ENCODE assay signal across 8 cellular contexts in the genomic region with DNA sequence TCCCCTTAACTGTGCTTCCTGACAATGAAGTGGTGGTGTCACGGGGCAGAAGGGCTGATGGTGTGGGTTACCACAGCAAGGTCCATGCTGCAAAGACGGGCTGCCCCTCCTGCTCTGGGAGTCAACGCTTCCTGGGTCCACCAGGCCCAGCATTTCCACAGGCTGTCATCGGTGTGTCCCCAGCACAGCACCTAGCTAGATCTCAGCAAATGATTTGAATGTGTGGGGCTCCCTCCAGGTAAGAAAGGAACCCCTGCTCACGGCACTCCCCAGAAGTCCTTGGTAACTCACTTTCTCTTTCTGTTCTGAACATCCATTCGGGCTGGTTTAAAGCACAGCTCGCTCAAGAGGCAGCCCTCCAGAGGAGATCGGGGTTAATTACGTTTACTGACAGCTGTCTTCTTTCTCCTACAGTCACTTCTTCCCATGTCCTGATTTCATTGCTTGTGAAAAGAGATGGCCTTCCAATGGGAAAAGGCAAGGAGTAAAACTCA. TPM values are rescaled to one million over a fixed set of nuclear protein-coding genes. Genes with fewer than 3 reads are reported as not detected.
A peak's percentile ranks its signal among the peaks of the same experiment; 100 is the strongest.
DNase-seq lines count a peak whose midpoint lies in the region; ATAC-seq and TF ChIP-seq lines count a peak whose summit lies in the region.

No MANE protein-coding gene starts in this region.

- no peaks in the 10 kb centered on the region for H3K36me3 Mint-ChIP-seq in activated CD4-positive, alpha-beta T cell treated with anti-CD3 and anti-CD28 coated beads for 36 hours (ENCODE audit: low read depth)
- H3K36me3 Mint-ChIP-seq in nephron (ENCODE audit: low read depth): no peaks in the 10 kb centered on the region

- H3K9me3 ChIP-seq in tibial artery (no peaks in the 10 kb centered on the region), HAP-1 (no peaks in the 10 kb centered on the region)

- intact Hi-C loops in activated CD4-positive, alpha-beta T cell treated with anti-CD3 and anti-CD28 coated beads for 36 hours (cut with DNase I, micrococcal nuclease): loop anchor here (1.0 to 10.0 kb wide), 7 partner anchors 79 to 377 kb away; no protein-coding TSS in a partner anchor
- intact Hi-C loops in tibial artery (cut with DNase I; ENCODE audit: low total_unique reads): no loop called here

- H3K4me1 ChIP-seq in tibial artery (peaks cover 0 to 17% (median 14%) of the 10 kb centered on the region in 4 donors), HAP-1 (no peaks in the 10 kb centered on the region)

- H3K27me3 ChIP-seq in tibial artery: no peaks in the 10 kb centered on the region
- H3K27me3 ChIP-seq in HAP-1 (ENCODE audit: low read depth): no peaks in the 10 kb centered on the region

- peak overlapping the region; percentile 10 to 32 for H3K27ac ChIP-seq in tibial artery

- TF ChIP-seq CTCF in GM10248 (IDR thresholded peaks at IDR 0.05; ENCODE audit: control extremely low read depth, extremely low read depth, low read depth, missing control alignments) (peak; percentile 17), nephron (IDR thresholded peaks at IDR 0.05; ENCODE audit: unreplicated experiment in 3 of 3) (no peak), tibial artery (IDR thresholded peaks at IDR 0.05) (no peak)

- H3K4me3 ChIP-seq in tibial artery (peak overlapping the region; percentile 27 to 40), HAP-1 (no peak overlapping the region)

- POLR2A ChIA-PET in GM10248 (lab: Yijun Ruan, JAX): no interaction called here
- POLR2A ChIA-PET in activated CD4-positive, alpha-beta T cell treated with anti-CD3 and anti-CD28 coated beads for 36 hours (lab: Charles Lee): interaction anchor here (0.6 to 1.1 kb wide), 4 partner anchors 28 to 318 kb away, joined by 3 to 4 read pairs (median 3); no protein-coding TSS in a partner anchor

- H3K4me1 Mint-ChIP-seq in activated CD4-positive, alpha-beta T cell treated with anti-CD3 and anti-CD28 coated beads for 36 hours: peaks cover 50% of the 10 kb centered on the region
- H3K4me1 Mint-ChIP-seq in nephron: peaks cover 44% of the 10 kb centered on the region

- H3K4me3 Mint-ChIP-seq in activated CD4-positive, alpha-beta T cell treated with anti-CD3 and anti-CD28 coated beads for 36 hours: peak overlapping the region; percentile 78
- H3K4me3 Mint-ChIP-seq in nephron: peak overlapping the region in 1 of 3 experiments; percentile 55

- H3K36me3 ChIP-seq in tibial artery (no peaks in the 10 kb centered on the region), HAP-1 (replicated peaks) (no peaks in the 10 kb centered on the region)

- peak overlapping the region; percentile 95 for H3K27ac Mint-ChIP-seq in activated CD4-positive, alpha-beta T cell treated with anti-CD3 and anti-CD28 coated beads for 36 hours
- peak overlapping the region; percentile 15 to 67 (median 32) for H3K27ac Mint-ChIP-seq in nephron

- H3K27me3 Mint-ChIP-seq in activated CD4-positive, alpha-beta T cell treated with anti-CD3 and anti-CD28 coated beads for 36 hours: no peaks in the 10 kb centered on the region
- peaks cover 3% of the 10 kb centered on the region for H3K27me3 Mint-ChIP-seq in nephron (ENCODE audit: low read depth)

- in situ Hi-C loops in HAP-1 (cut with MboI; ENCODE audit: low sequenced_read_pairs): no loop called here

- peak; percentile 80 for DNase-seq in GM10248 (ENCODE audit: extremely low spot score)
- peak; percentile 73 for DNase-seq in NAMALWA (ENCODE audit: low spot score)
- peak; percentile 72 for DNase-seq in activated CD4-positive, alpha-beta T cell treated with anti-CD3 and anti-CD28 coated beads for 36 hours
- peak; percentile 42 for DNase-seq in effector CD4-positive, alpha-beta T cell
- no peak for DNase-seq in tibial artery
- DNase-seq in HAP-1 (ENCODE audit: low spot score in 2 of 2): no peak

- CTCF ChIA-PET in GM10248 (lab: Yijun Ruan, JAX): interaction anchor here (0.6 to 3.0 kb wide), 12 partner anchors 8 to 375 kb away, joined by 3 to 15 read pairs (median 5); no protein-coding TSS in a partner anchor
- CTCF ChIA-PET in activated CD4-positive, alpha-beta T cell treated with anti-CD3 and anti-CD28 coated beads for 36 hours (lab: Charles Lee): interaction anchor here (0.7 to 2.6 kb wide), 16 partner anchors 8 to 375 kb away, joined by 3 to 14 read pairs (median 4); a partner anchor contains a TSS

- H3K9me3 Mint-ChIP-seq in activated CD4-positive, alpha-beta T cell treated with anti-CD3 and anti-CD28 coated beads for 36 hours (ENCODE audit: low read depth): no peaks in the 10 kb centered on the region
- H3K9me3 Mint-ChIP-seq in nephron: no peaks in the 10 kb centered on the region

- ATAC-seq in GM21619 (IDR thresholded peaks at IDR 0.05; ENCODE audit: unreplicated experiment): peak; percentile 92
- peak; percentile 96 for ATAC-seq in activated CD4-positive, alpha-beta T cell treated with anti-CD3 and anti-CD28 coated beads for 36 hours

RNA-seq across cellular contexts. Expression of a gene that starts 27.3 kb away (rescaled TPM):
- 10 to 100 TPM; 29.4 to 39.6 TPM for total RNA-seq in activated CD4-positive, alpha-beta T cell treated with anti-CD3 and anti-CD28 coated beads for 36 hours

Comparison
In these comparisons a context has a peak if more than half of its experiments do, and no peak if none do; other contexts are left out.
1. DNase-seq: peak in GM10248 (single experiment), NAMALWA (single experiment), activated CD4-positive, alpha-beta T cell treated with anti-CD3 and anti-CD28 coated beads for 36 hours (single experiment) and effector CD4-positive, alpha-beta T cell (single experiment); none in tibial artery (0 of 2) and HAP-1 (0 of 2).